9 cellular contexts compared by ENCODE assay signal in the genomic region with DNA sequence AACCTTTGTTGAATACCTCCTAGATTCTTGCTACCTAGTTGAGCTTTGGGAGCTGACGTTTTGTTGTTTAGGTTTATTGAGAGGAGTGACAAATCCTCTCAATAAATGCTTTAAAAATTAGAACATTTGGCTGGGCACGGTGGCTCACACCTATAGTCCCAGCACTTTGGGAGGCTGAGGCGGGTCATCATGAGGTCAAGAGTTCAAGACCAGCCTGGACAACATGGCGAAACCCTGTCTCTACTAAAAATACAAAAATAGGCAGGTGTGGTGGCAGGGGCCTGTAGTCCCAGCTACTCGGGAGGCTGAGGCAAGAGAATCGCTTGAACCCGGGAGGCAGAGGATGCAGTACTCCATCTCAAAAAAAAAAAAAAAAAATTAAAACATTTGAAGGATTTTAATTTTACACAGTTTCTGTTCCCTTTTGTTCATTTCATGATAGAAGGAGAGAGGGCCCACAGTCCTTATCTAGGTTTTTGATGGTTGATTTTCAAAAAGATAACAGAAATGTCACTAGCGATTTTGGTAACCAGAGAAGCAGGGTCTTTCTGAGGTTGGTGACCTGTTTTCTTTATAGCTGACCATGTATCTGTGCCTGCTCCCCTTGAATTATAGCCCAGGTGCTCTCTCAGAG. TPM values are rescaled to one million over a fixed set of nuclear protein-coding genes. Genes with fewer than 3 reads are reported as not detected.
DNase-seq lines count a peak whose midpoint lies in the region; ATAC-seq, FAIRE-seq and TF ChIP-seq lines count a peak whose summit lies in the region.
"Had no signal": no experiment of that assay in that cellular context is flagged by ENCODE, and none has a peak within 500 bp of the region (broad histone marks: within the 10 kb centered on the region; RNA-seq: fewer than 3 reads in every experiment).

No MANE protein-coding gene starts in this region.

- no peaks in the 10 kb centered on the region; the same call in 1 of the 2 replicates for H3K4me1 ChIP-seq in Caco-2
- peaks cover 0 to 4% of the 10 kb centered on the region in 2 donors for H3K4me1 ChIP-seq in breast epithelium

- H3K9me3 ChIP-seq in Caco-2 (no peaks in the 10 kb centered on the region), breast epithelium (no peaks in the 10 kb centered on the region)

- FAIRE-seq in HTR-8/SVneo (lab: Jason Lieb, UNC): no peak

- peak; percentile 20 for ATAC-seq in HG03175 (IDR thresholded peaks at IDR 0.05; ENCODE audit: unreplicated experiment)

- TF ChIP-seq CTCF in Caco-2 (IDR thresholded peaks at IDR 0.05; ENCODE audit: insufficient read depth in 1 of 2, low read depth in 1 of 2, low read length in 1 of 2, severe bottlenecking in 1 of 2, unreplicated experiment in 1 of 2) (no peak), breast epithelium (IDR thresholded peaks at IDR 0.05) (no peak), osteocyte (IDR thresholded peaks at IDR 0.05) (no peak)

- H3K4me3 ChIP-seq in Caco-2 (ENCODE audit: low read depth, low read length) (no peak overlapping the region), breast epithelium (no peak overlapping the region)

- H3K36me3 ChIP-seq in Caco-2 (ENCODE audit: control insufficient read depth, insufficient read depth, low read length) (no peaks in the 10 kb centered on the region; the same call in 1 of the 2 replicates), breast epithelium (no peaks in the 10 kb centered on the region)

- H3K4me3 Mint-ChIP-seq in Caco-2 (ENCODE audit: unreplicated experiment): no peak overlapping the region
- H3K4me3 Mint-ChIP-seq in osteocyte (ENCODE audit: unreplicated experiment): no peak overlapping the region

- H3K9me3 Mint-ChIP-seq in Caco-2 (ENCODE audit: unreplicated experiment) (no peaks in the 10 kb centered on the region), osteocyte (ENCODE audit: unreplicated experiment) (no peaks in the 10 kb centered on the region)

- H3K27me3 ChIP-seq in Caco-2 (replicated peaks; ENCODE audit: control insufficient read depth, insufficient read depth, low read length) (no peaks in the 10 kb centered on the region), breast epithelium (no peaks in the 10 kb centered on the region)

- H3K4me1 Mint-ChIP-seq in Caco-2 (ENCODE audit: low read depth, unreplicated experiment) (peaks cover 19% of the 10 kb centered on the region), osteocyte (ENCODE audit: unreplicated experiment) (peaks cover 26% of the 10 kb centered on the region)

- peaks cover 58% of the 10 kb centered on the region for H3K36me3 Mint-ChIP-seq in Caco-2 (ENCODE audit: insufficient read depth, unreplicated experiment)
- H3K36me3 Mint-ChIP-seq in osteocyte (ENCODE audit: unreplicated experiment): peaks cover 42% of the 10 kb centered on the region

- H3K27ac ChIP-seq in breast epithelium: peak overlapping the region; percentile 57 to 63

- POLR2A ChIA-PET in Caco-2 (lab: Charles Lee): no interaction called here

- CTCF ChIA-PET in Caco-2 (lab: Charles Lee): interaction anchor here (1.0 kb wide), 1 partner anchor 45 kb away, joined by 3 read pairs; no protein-coding TSS in a partner anchor

- H3K27ac Mint-ChIP-seq in Caco-2 (ENCODE audit: unreplicated experiment) (peak overlapping the region; percentile 6), osteocyte (ENCODE audit: unreplicated experiment) (peak overlapping the region; percentile 79)

- no peak for TF ChIP-seq POLR2A in breast epithelium (IDR thresholded peaks at IDR 0.05)

- BruUV-seq in Caco-2 (replicated peaks; lab: Mats Ljungman, UMichigan): no TSS peak

- DNase-seq in Caco-2 (no peak), breast epithelium (ENCODE audit: low spot score in 2 of 2) (no peak), osteocyte (ENCODE audit: extremely low spot score, unreplicated experiment) (no peak), NCI-H82 treated with DMSO at 0.1 percent for 48 hours (lab: John Stamatoyannopoulos, UW; ENCODE audit: unreplicated experiment) (no peak), HTR-8/SVneo (ENCODE audit: insufficient read length, low spot score) (no peak), NCI-H1694 (lab: John Stamatoyannopoulos, UW) (no peak)
- no peak for DNase-seq in activated CD4-positive, alpha-beta T cell treated with anti-CD3 and anti-CD28 coated beads, Interleukin-2, amount 50 U/mL, for 48 hours
- DNase-seq: NCI-H526 treated with DMSO at 0.1 percent for 48 hours had no signal

- intact Hi-C loops in Caco-2 (cut with micrococcal nuclease; ENCODE audit: unreplicated experiment): no loop called here
- intact Hi-C loops in breast epithelium (cut with DNase I; ENCODE audit: low total_unique reads): loop anchor here (2.0 kb wide), 1 partner anchor 105 kb away; no protein-coding TSS in a partner anchor

- no peaks in the 10 kb centered on the region for H3K27me3 Mint-ChIP-seq in Caco-2 (ENCODE audit: insufficient read depth, unreplicated experiment)
- H3K27me3 Mint-ChIP-seq in osteocyte (ENCODE audit: unreplicated experiment): no peaks in the 10 kb centered on the region

RNA-seq across cellular contexts. Expression of gene PIGV, which starts 44.2 kb away (rescaled TPM):
- 10.0 and 12.3 TPM in 2 replicates for total RNA-seq in Caco-2 (2022)
- total RNA-seq in breast epithelium: 10 to 100 TPM; 18.7 to 36.8 (median 29.7) TPM
- 14.2 TPM in 2 replicates for total RNA-seq in osteocyte

RNA-seq across cellular contexts. Expression of gene ARID1A, which starts 47.7 kb away (rescaled TPM):
- total RNA-seq in Caco-2 (2022): 66.5 and 73.3 TPM in 2 replicates
- total RNA-seq in breast epithelium: 10 to 100 TPM; 32.8 to 41.9 (median 35.4) TPM
- 70.0 and 78.7 TPM in 2 replicates for total RNA-seq in osteocyte
